27 cellular contexts compared by ENCODE assay signal in genomic region chr1:89578151-89578550, GRCh38.
"Had no signal": no experiment of that assay in that cellular context is flagged by ENCODE, and none has a peak within 500 bp of the region (broad histone marks: within the 10 kb centered on the region; RNA-seq: fewer than 3 reads in every experiment).

No MANE protein-coding gene starts in this region.

- H3K27me3 ChIP-seq: body of pancreas, colonic mucosa, dorsolateral prefrontal cortex, esophagus squamous epithelium, heart left ventricle, neutrophil, ovary, spleen, testis, vagina had no signal

- H3K27ac ChIP-seq: colonic mucosa, esophagus squamous epithelium, heart left ventricle, neutrophil, ovary, prostate gland, spleen, testis, vagina, WERI-Rb-1 had no signal

- DNase-seq: activated CD4-positive, alpha-beta T cell treated with anti-CD3 and anti-CD28 coated beads, Interleukin-2, amount 10 ng/mL, durations not matched to agents 7 days and 5 days; activated CD4-positive, CD25-positive, alpha-beta regulatory T cell treated with anti-CD3 and anti-CD28 coated beads, Interleukin-2, amount 50 U/mL, for 72 hours; activated CD8-positive, alpha-beta memory T cell treated with anti-CD3 and anti-CD28 coated beads, Interleukin-2, amount 10 ng/mL, durations not matched to agents 7 days and 5 days; activated CD8-positive, alpha-beta T cell treated with anti-CD3 and anti-CD28 coated beads for 36 hours; activated gamma-delta T cell; activated naive CD4-positive, alpha-beta T cell treated with anti-CD3 and anti-CD28 coated beads, Interleukin-2, amount 50 U/mL, for 16 hours; activated naive CD8-positive, alpha-beta T cell treated with anti-CD3 and anti-CD28 coated beads, Interleukin-2, amount 50 U/mL, for 24 hours; activated T-cell treated with anti-CD3 and anti-CD28 coated beads for 4 hours; anterior cingulate cortex; body of pancreas; central memory CD4-positive, alpha-beta T cell; colonic mucosa; dorsolateral prefrontal cortex; esophagus squamous epithelium; heart left ventricle; left colon; ovary; spleen; stimulated activated CD4-positive, alpha-beta T cell treated with anti-CD3 and anti-CD28 coated beads, Interleukin-4, amount 100 ng/mL, for 1 hour; stimulated activated naive CD4-positive, alpha-beta T cell; testis; WERI-Rb-1 had no signal

- H3K9me3 ChIP-seq: body of pancreas, colonic mucosa, esophagus squamous epithelium, heart left ventricle, neutrophil, ovary, prostate gland, spleen, testis, vagina had no signal

- H3K36me3 ChIP-seq: colonic mucosa, neutrophil, ovary, prostate gland had no signal

- FAIRE-seq: keratinocyte had no signal

- ATAC-seq: activated CD8-positive, alpha-beta memory T cell treated with anti-CD3 and anti-CD28 coated beads, Interleukin-2, amount 10 ng/mL, durations not matched to agents 7 days and 5 days; activated CD8-positive, alpha-beta T cell treated with anti-CD3 and anti-CD28 coated beads for 36 hours; activated naive CD8-positive, alpha-beta T cell treated with anti-CD3 and anti-CD28 coated beads, Interleukin-2, amount 50 U/mL, for 24 hours; body of pancreas; heart left ventricle; left colon; natural killer cell treated with Interleukin-12 subunit alpha and Interleukin-12 subunit beta and Interleukin-15 and Interleukin-18, amount 100 ng/mL, for 72 hours had no signal

- H3K4me3 ChIP-seq: body of pancreas, colonic mucosa, dorsolateral prefrontal cortex, esophagus squamous epithelium, heart left ventricle, ovary, prostate gland, spleen, testis, vagina had no signal

- H3K4me1 ChIP-seq: colonic mucosa, esophagus squamous epithelium, heart left ventricle, prostate gland, testis, vagina had no signal
